In genomic region chr15:41775651-41776050, GRCh38 we compare ENCODE assay signal across 8 cellular contexts. TPM values are rescaled to one million over a fixed set of nuclear protein-coding genes. Genes with fewer than 3 reads are reported as not detected.
DNase-seq lines count a peak whose midpoint lies in the region; FAIRE-seq and TF ChIP-seq lines count a peak whose summit lies in the region.

No MANE protein-coding gene starts in this region.

- in situ Hi-C loops in transverse colon (cut with MboI; ENCODE audit: low pct_ligation_motif_present in 1 of 4, low pct_unique_long_range_greater_than_20kb in 1 of 4, low sequenced_read_pairs in 3 of 4) = no loop called here

- peak; percentile 53 for FAIRE-seq in GM19239 (lab: Jason Lieb, UNC)

- TF ChIP-seq POLR2A in esophagus muscularis mucosa (IDR thresholded peaks at IDR 0.05; ENCODE audit: low read depth) (no peak), sigmoid colon (IDR thresholded peaks at IDR 0.05) (no peak), transverse colon (IDR thresholded peaks at IDR 0.05) (no peak)

- intact Hi-C loops in esophagus muscularis mucosa (cut with DNase I) = no loop called here
- intact Hi-C loops in sigmoid colon (cut with DNase I) = loop anchor here (10.0 kb wide), 1 partner anchor 171 kb away; no protein-coding TSS in a partner anchor
- intact Hi-C loops in transverse colon (cut with DNase I; ENCODE audit: low total_unique reads) = no loop called here

- WGBS in esophagus muscularis mucosa = 37% methylated on average over 2 of the region's 2 CpGs
- WGBS in sigmoid colon, 2 donors = 65 to 82% methylated on average over 2 of the region's 2 CpGs
- WGBS in transverse colon (ENCODE audit: low coverage in 1 of 2), 2 donors = 47 to 85% methylated on average over 2 of the region's 2 CpGs

- no peaks in the 10 kb centered on the region for H3K27me3 ChIP-seq in SJSA1 (replicated peaks)
- H3K27me3 ChIP-seq in esophagus muscularis mucosa = no peaks in the 10 kb centered on the region
- no peaks in the 10 kb centered on the region for H3K27me3 ChIP-seq in sigmoid colon
- H3K27me3 ChIP-seq in transverse colon = no peaks in the 10 kb centered on the region

- H3K36me3 ChIP-seq in SJSA1 (peaks cover 3% of the 10 kb centered on the region; the same call in 1 of the 2 replicates), esophagus muscularis mucosa (peaks cover 0 to 3% (median 0%) of the 10 kb centered on the region in 4 donors), sigmoid colon (no peaks in the 10 kb centered on the region), transverse colon (no peaks in the 10 kb centered on the region)

- H3K27ac ChIP-seq in SJSA1 = no peak overlapping the region
- H3K27ac ChIP-seq in esophagus muscularis mucosa (replicated peaks in 1 of 4) = peak overlapping the region; percentile 83 to 95 (median 88)
- H3K27ac ChIP-seq in sigmoid colon = peak overlapping the region; percentile 87 to 94 (median 90)
- H3K27ac ChIP-seq in transverse colon = peak overlapping the region in 2 of 4 donors; percentile 91 to 93

- H3K9me3 ChIP-seq in SJSA1 (replicated peaks) (no peaks in the 10 kb centered on the region), esophagus muscularis mucosa (no peaks in the 10 kb centered on the region), sigmoid colon (no peaks in the 10 kb centered on the region), transverse colon (no peaks in the 10 kb centered on the region)

- DNase-seq in GM19239 (ENCODE audit: insufficient read length, low spot score) (no peak), SJSA1 (ENCODE audit: low read depth in 1 of 2, low spot score in 2 of 2) (no peak), esophagus muscularis mucosa (ENCODE audit: extremely low spot score) (peak; percentile 29), sigmoid colon (no peak), ecto neural progenitor cell (ENCODE audit: low spot score) (no peak), mesenteric fat pad (ENCODE audit: low spot score) (no peak), activated gamma-delta T cell treated with Interleukin-2 at 50 U/mL for 16 hours (no peak), transverse colon (no peak)

- no peak for TF ChIP-seq CTCF in esophagus muscularis mucosa (IDR thresholded peaks at IDR 0.05)
- no peak for TF ChIP-seq CTCF in sigmoid colon (IDR thresholded peaks at IDR 0.05)
- no peak for TF ChIP-seq CTCF in transverse colon (IDR thresholded peaks at IDR 0.05)

- H3K4me3 ChIP-seq in SJSA1 (peak overlapping the region; percentile 53), esophagus muscularis mucosa (peak overlapping the region; percentile 73 to 91 (median 86)), sigmoid colon (peak overlapping the region; percentile 65 to 87 (median 76)), transverse colon (peak overlapping the region in 2 of 4 donors; percentile 55 to 92)

- TF ChIP-seq EP300 in esophagus muscularis mucosa (IDR thresholded peaks at IDR 0.05) (no peak), sigmoid colon (IDR thresholded peaks at IDR 0.05) (no peak), transverse colon (IDR thresholded peaks at IDR 0.05; ENCODE audit: low read depth) (no peak)

- H3K4me1 ChIP-seq in SJSA1 (replicated peaks) (peaks cover 59% of the 10 kb centered on the region), esophagus muscularis mucosa (peaks cover 50 to 77% (median 72%) of the 10 kb centered on the region in 4 donors), sigmoid colon (peaks cover 0 to 65% (median 59%) of the 10 kb centered on the region in 4 donors), transverse colon (peaks cover 21 to 50% (median 32%) of the 10 kb centered on the region in 4 donors)

RNA-seq across cellular contexts. Expression of gene MAPKBP1, which starts 1.4 kb away (rescaled TPM):
- 5.3 and 12.9 TPM in 2 replicates for total RNA-seq in SJSA1 (2014; rRNA removed; shearing (Covaris generic))
- total RNA-seq in esophagus muscularis mucosa (10 to 100 TPM; 18.2 to 54.6 (median 42.9) TPM), sigmoid colon (10 to 100 TPM; 15.0 to 42.7 (median 22.3) TPM), mesenteric fat pad (21.2 TPM), transverse colon (10 to 100 TPM; 16.0 to 36.4 (median 16.8) TPM)
- 1 to 10 TPM; 2.3 to 9.5 (median 3.0) TPM for polyA plus RNA-seq in sigmoid colon

RNA-seq across cellular contexts. Expression of gene JMJD7, which starts 52.2 kb away (rescaled TPM):
- total RNA-seq in SJSA1 (2014; rRNA removed; shearing (Covaris generic)) = 7.1 and 9.4 TPM in 2 replicates
- 1 to 10 TPM; 6.2 to 9.6 (median 7.5) TPM for total RNA-seq in esophagus muscularis mucosa
- 10 to 100 TPM in 3 of 4 donors, 1 to 10 TPM in 1; 9.7 to 14.0 (median 12.1) TPM for total RNA-seq in sigmoid colon
- 10 to 100 TPM in 2 of 3 donors, 1 to 10 TPM in 1; 9.5 to 12.4 (median 10.2) TPM for polyA plus RNA-seq in sigmoid colon
- total RNA-seq in mesenteric fat pad = 7.7 TPM
- 10 to 100 TPM in 2 of 4 donors, 1 to 10 TPM in 2; 1.9 to 10.9 (median 7.6) TPM for total RNA-seq in transverse colon
